23 cellular contexts compared by ENCODE assay signal in genomic region chr7:46156039-46156438, GRCh38.
DNase-seq lines count a peak whose midpoint lies in the region; ATAC-seq, FAIRE-seq and TF ChIP-seq lines count a peak whose summit lies in the region.
"Had no signal": no experiment of that assay in that cellular context is flagged by ENCODE, and none has a peak within 500 bp of the region (broad histone marks: within the 10 kb centered on the region; RNA-seq: fewer than 3 reads in every experiment).

No MANE protein-coding gene starts in this region.

- H3K4me1 Mint-ChIP-seq in glutamatergic neuron (ENCODE audit: low read depth, unreplicated experiment): peaks cover 4% of the 10 kb centered on the region
- H3K4me1 Mint-ChIP-seq: CD8-positive, alpha-beta memory T cell had no signal

- no peaks in the 10 kb centered on the region for H3K9me3 Mint-ChIP-seq in glutamatergic neuron (ENCODE audit: unreplicated experiment)

- H3K4me3 ChIP-seq in left lung: no peak overlapping the region

- no peaks in the 10 kb centered on the region for H3K27me3 ChIP-seq in left lung

- TF ChIP-seq CTCF in glutamatergic neuron (IDR thresholded peaks at IDR 0.05; ENCODE audit: partially characterized antibody, unreplicated experiment): no peak
- TF ChIP-seq CTCF in left lung (IDR thresholded peaks at IDR 0.05): no peak

- no peaks in the 10 kb centered on the region for H3K4me1 ChIP-seq in left lung

- no peaks in the 10 kb centered on the region for H3K36me3 Mint-ChIP-seq in glutamatergic neuron (ENCODE audit: unreplicated experiment)
- H3K36me3 Mint-ChIP-seq: CD8-positive, alpha-beta memory T cell had no signal

- no peak overlapping the region for H3K27ac ChIP-seq in left lung

- no peaks in the 10 kb centered on the region for H3K36me3 ChIP-seq in left lung

- DNase-seq in NCI-H526 (lab: John Stamatoyannopoulos, UW) (peak; percentile 5 to 9), NCI-H526 treated with DMSO at 0.1 percent for 48 hours (lab: John Stamatoyannopoulos, UW) (no peak), NCI-H524 treated with DMSO at 0.1 percent for 48 hours (lab: John Stamatoyannopoulos, UW) (peak; percentile 24), glutamatergic neuron (no peak), GM19239 (ENCODE audit: insufficient read length, low spot score) (no peak), left lung (no peak), NCI-H146 treated with DMSO at 0.1 percent for 48 hours (lab: John Stamatoyannopoulos, UW; ENCODE audit: unreplicated experiment) (no peak)
- DNase-seq: 8988T; AML-193; C1 segment of cervical spinal cord; CD8-positive, alpha-beta memory T cell; EL; GF-D8; KG1; NCI-H1105; NCI-H146; NCI-H2029 treated with DMSO at 0.1 percent for 48 hours; NCI-H446 treated with DMSO at 0.1 percent for 48 hours; NCI-H82; Right ventricle myocardium superior; SW 1271 had no signal

- no peak for FAIRE-seq in GM19239 (lab: Jason Lieb, UNC)
- FAIRE-seq: H1 had no signal

- H3K27me3 Mint-ChIP-seq in glutamatergic neuron (ENCODE audit: unreplicated experiment): no peaks in the 10 kb centered on the region
- H3K27me3 Mint-ChIP-seq: CD8-positive, alpha-beta memory T cell had no signal

- H3K27ac Mint-ChIP-seq in glutamatergic neuron (ENCODE audit: unreplicated experiment): peak overlapping the region; percentile 26
- H3K27ac Mint-ChIP-seq: CD8-positive, alpha-beta memory T cell had no signal

- intact Hi-C loops in left lung (cut with DNase I): no loop called here

- no peak overlapping the region for H3K4me3 Mint-ChIP-seq in glutamatergic neuron (ENCODE audit: unreplicated experiment)
- H3K4me3 Mint-ChIP-seq: CD8-positive, alpha-beta memory T cell had no signal

- H3K9me3 ChIP-seq in left lung: no peaks in the 10 kb centered on the region

- ATAC-seq in left lung: no peak
- ATAC-seq: HCT116 had no signal

Comparison
In these comparisons a context has a peak if more than half of its experiments do, and no peak if none do; other contexts are left out.
1. DNase-seq: peak in NCI-H526 (2 of 2) and NCI-H524 treated with DMSO at 0.1 percent for 48 hours (single experiment); none in NCI-H526 treated with DMSO at 0.1 percent for 48 hours (single experiment), glutamatergic neuron (single experiment), GM19239 (single experiment), left lung (0 of 2) and NCI-H146 treated with DMSO at 0.1 percent for 48 hours (single experiment).